ENCODE assay signal across 1 cellular context in the genomic region with DNA sequence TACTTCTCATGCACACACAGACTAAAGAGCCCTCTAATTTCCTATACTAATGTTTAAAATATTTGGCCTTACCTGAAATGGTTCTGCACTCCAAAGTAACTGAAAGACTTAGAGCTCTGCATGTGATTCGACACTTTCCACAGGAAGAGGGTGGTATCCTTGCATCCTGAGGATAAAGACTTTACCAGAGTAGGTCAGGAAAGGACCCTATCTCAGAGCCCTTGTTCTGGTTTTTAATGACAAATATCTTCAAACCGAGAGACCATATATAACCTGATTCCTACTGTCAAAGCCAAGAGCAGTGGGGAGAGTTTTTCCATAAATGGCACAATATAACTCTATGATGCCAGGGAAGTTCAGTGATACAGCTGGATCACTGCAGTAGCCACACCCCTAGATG.
TF ChIP-seq lines count a peak whose summit lies in the region.

A gene with protein sequence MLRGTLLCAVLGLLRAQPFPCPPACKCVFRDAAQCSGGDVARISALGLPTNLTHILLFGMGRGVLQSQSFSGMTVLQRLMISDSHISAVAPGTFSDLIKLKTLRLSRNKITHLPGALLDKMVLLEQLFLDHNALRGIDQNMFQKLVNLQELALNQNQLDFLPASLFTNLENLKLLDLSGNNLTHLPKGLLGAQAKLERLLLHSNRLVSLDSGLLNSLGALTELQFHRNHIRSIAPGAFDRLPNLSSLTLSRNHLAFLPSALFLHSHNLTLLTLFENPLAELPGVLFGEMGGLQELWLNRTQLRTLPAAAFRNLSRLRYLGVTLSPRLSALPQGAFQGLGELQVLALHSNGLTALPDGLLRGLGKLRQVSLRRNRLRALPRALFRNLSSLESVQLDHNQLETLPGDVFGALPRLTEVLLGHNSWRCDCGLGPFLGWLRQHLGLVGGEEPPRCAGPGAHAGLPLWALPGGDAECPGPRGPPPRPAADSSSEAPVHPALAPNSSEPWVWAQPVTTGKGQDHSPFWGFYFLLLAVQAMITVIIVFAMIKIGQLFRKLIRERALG (minus strand): TSS at position 101 of the 400 bp plus-strand sequence. CDS start 984 bp downstream, outside the sequence.

TF ChIP-seq in H1, 55 proteins besides CTCF, POLR2A, EP300 and RAD21:
- TF ChIP-seq NRF1 (IDR thresholded peaks at IDR 0.05; ENCODE audit: low read depth, low read length) (no peak), CTBP2 (IDR thresholded peaks at IDR 0.05; ENCODE audit: borderline replicate concordance, insufficient read depth, insufficient read length, low read length) (no peak), BCL11A (IDR thresholded peaks at IDR 0.05; ENCODE audit: low read depth in 2 of 2, low read length in 2 of 2) (no peak), POLR2AphosphoS5 (IDR thresholded peaks at IDR 0.05; ENCODE audit: low read depth, low read length) (no peak), MAFK (IDR thresholded peaks at IDR 0.05; ENCODE audit: low read depth, low read length) (no peak), CHD2 (IDR thresholded peaks at IDR 0.05; ENCODE audit: low read length) (no peak), FOSL1 (IDR thresholded peaks at IDR 0.05; ENCODE audit: insufficient read depth, low read depth, low read length) (no peak), BRCA1 (IDR thresholded peaks at IDR 0.05; ENCODE audit: low read depth, low read length) (no peak), TBP (IDR thresholded peaks at IDR 0.05; ENCODE audit: low read depth, low read length) (no peak)
- TF ChIP-seq, protein P1, sequence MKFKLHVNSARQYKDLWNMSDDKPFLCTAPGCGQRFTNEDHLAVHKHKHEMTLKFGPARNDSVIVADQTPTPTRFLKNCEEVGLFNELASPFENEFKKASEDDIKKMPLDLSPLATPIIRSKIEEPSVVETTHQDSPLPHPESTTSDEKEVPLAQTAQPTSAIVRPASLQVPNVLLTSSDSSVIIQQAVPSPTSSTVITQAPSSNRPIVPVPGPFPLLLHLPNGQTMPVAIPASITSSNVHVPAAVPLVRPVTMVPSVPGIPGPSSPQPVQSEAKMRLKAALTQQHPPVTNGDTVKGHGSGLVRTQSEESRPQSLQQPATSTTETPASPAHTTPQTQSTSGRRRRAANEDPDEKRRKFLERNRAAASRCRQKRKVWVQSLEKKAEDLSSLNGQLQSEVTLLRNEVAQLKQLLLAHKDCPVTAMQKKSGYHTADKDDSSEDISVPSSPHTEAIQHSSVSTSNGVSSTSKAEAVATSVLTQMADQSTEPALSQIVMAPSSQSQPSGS (IDR thresholded peaks at IDR 0.05; ENCODE audit: low read length) = no peak
